13 cellular contexts compared by ENCODE assay signal in the genomic region with DNA sequence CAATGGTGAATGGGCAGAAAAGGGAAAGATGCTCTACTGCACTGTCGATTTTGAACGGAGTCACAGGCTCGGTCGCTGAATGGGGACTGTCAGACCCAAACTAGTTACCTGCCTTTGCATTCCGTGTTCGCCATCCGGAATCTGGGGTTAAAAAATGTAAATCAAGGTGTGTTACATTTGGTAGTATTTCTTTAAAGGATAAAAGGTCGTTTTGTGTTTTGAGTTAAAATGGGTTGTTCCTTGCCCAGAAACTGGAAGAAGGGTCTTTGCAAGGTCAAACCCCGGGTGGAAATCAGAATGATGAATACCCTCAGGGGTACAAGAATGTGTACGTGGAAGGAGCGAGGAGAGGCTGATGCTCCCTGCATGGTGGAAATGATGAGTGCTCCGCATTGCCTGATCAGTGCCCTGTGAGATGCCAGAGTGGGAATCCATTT. TPM values are rescaled to one million over a fixed set of nuclear protein-coding genes. Genes with fewer than 3 reads are reported as not detected.
DNase-seq lines count a peak whose midpoint lies in the region; ATAC-seq and TF ChIP-seq lines count a peak whose summit lies in the region.
"Had no signal": no experiment of that assay in that cellular context is flagged by ENCODE, and none has a peak within 500 bp of the region (broad histone marks: within the 10 kb centered on the region; RNA-seq: fewer than 3 reads in every experiment).

No MANE protein-coding gene starts in this region.

- H3K4me3 Mint-ChIP-seq in neural progenitor cell: peak overlapping the region; percentile 92
- no peak overlapping the region for H3K4me3 Mint-ChIP-seq in natural killer cell treated with Interleukin-12 subunit alpha and Interleukin-12 subunit beta and Interleukin-15 and Interleukin-18, amount 100 ng/mL, for 72 hours
- H3K4me3 Mint-ChIP-seq: activated CD8-positive, alpha-beta T cell treated with anti-CD3 and anti-CD28 coated beads, Interleukin-2, amount 10 ng/mL, durations not matched to agents 7 days and 5 days; memory B cell; stimulated activated naive CD8-positive, alpha-beta T cell treated with anti-CD3 and anti-CD28 coated beads, Interleukin-15, Interleukin-2, amounts not matched to agents 100 ng/mL and 50 ng/mL, for 24 hours had no signal

- TF ChIP-seq CTCF in A673 (conservative IDR thresholded peaks at IDR 0.05; ENCODE audit: low read depth, low read length): no peak
- no peak for TF ChIP-seq CTCF in fibroblast of the aortic adventitia (IDR thresholded peaks at IDR 0.05; ENCODE audit: insufficient read depth, low read length)
- no peak for TF ChIP-seq CTCF in neural progenitor cell (IDR thresholded peaks at IDR 0.05)

- peaks cover 14% of the 10 kb centered on the region for H3K4me1 ChIP-seq in A673 (ENCODE audit: insufficient read depth, low read length, poor library complexity, severe bottlenecking)
- peaks cover 15% of the 10 kb centered on the region; the same call in 1 of the 2 replicates for H3K4me1 ChIP-seq in SJSA1 (replicated peaks)
- peaks cover 48% of the 10 kb centered on the region for H3K4me1 ChIP-seq in neural progenitor cell

- H3K27me3 Mint-ChIP-seq in neural progenitor cell (ENCODE audit: insufficient read depth, low read depth): peaks cover 31% of the 10 kb centered on the region
- peaks cover 31 to 51% of the 10 kb centered on the region in 2 donors for H3K27me3 Mint-ChIP-seq in natural killer cell treated with Interleukin-12 subunit alpha and Interleukin-12 subunit beta and Interleukin-15 and Interleukin-18, amount 100 ng/mL, for 72 hours

- no peaks in the 10 kb centered on the region for H3K27me3 ChIP-seq in A673 (replicated peaks; ENCODE audit: insufficient read depth, low read depth, low read length, poor library complexity)
- H3K27me3 ChIP-seq in SJSA1 (replicated peaks): peaks cover 30% of the 10 kb centered on the region
- H3K27me3 ChIP-seq in neural progenitor cell: peaks cover 21% of the 10 kb centered on the region

- no peaks in the 10 kb centered on the region for H3K36me3 ChIP-seq in A673 (ENCODE audit: insufficient read depth, low read length, poor library complexity, severe bottlenecking)
- no peaks in the 10 kb centered on the region for H3K36me3 ChIP-seq in SJSA1
- no peaks in the 10 kb centered on the region for H3K36me3 ChIP-seq in neural progenitor cell

- H3K9me3 ChIP-seq in A673 (ENCODE audit: low read depth, low read length, poor library complexity, severe bottlenecking): no peaks in the 10 kb centered on the region
- H3K9me3 ChIP-seq in SJSA1 (replicated peaks): no peaks in the 10 kb centered on the region
- no peaks in the 10 kb centered on the region for H3K9me3 ChIP-seq in neural progenitor cell (ENCODE audit: low read depth)

- peak overlapping the region; percentile 64 for H3K4me3 ChIP-seq in A673 (ENCODE audit: low read depth, low read length, poor library complexity, severe bottlenecking)
- peak overlapping the region; percentile 42 for H3K4me3 ChIP-seq in SJSA1
- H3K4me3 ChIP-seq in fibroblast of the aortic adventitia (ENCODE audit: low read depth, low read length): peak overlapping the region; percentile 63
- H3K4me3 ChIP-seq in neural progenitor cell: peak overlapping the region; percentile 77

- POLR2A ChIA-PET in A673 (lab: Charles Lee; ENCODE audit: low non-redundant PET): no interaction called here

- H2AFZ ChIP-seq in neural progenitor cell (replicated peaks): no peak overlapping the region

- no peaks in the 10 kb centered on the region for H3K36me3 Mint-ChIP-seq in neural progenitor cell
- peaks cover 10% of the 10 kb centered on the region for H3K36me3 Mint-ChIP-seq in natural killer cell treated with Interleukin-12 subunit alpha and Interleukin-12 subunit beta and Interleukin-15 and Interleukin-18, amount 100 ng/mL, for 72 hours
- H3K36me3 Mint-ChIP-seq: memory B cell had no signal

- H3K27ac Mint-ChIP-seq in neural progenitor cell: no peak overlapping the region
- no peak overlapping the region for H3K27ac Mint-ChIP-seq in natural killer cell treated with Interleukin-12 subunit alpha and Interleukin-12 subunit beta and Interleukin-15 and Interleukin-18, amount 100 ng/mL, for 72 hours
- H3K27ac Mint-ChIP-seq: activated CD8-positive, alpha-beta T cell treated with anti-CD3 and anti-CD28 coated beads, Interleukin-2, amount 10 ng/mL, durations not matched to agents 7 days and 5 days; memory B cell; stimulated activated naive CD8-positive, alpha-beta T cell treated with anti-CD3 and anti-CD28 coated beads, Interleukin-15, Interleukin-2, amounts not matched to agents 100 ng/mL and 50 ng/mL, for 24 hours had no signal

- H3F3A ChIP-seq in neural progenitor cell (ENCODE audit: low read depth): peaks cover 78% of the 10 kb centered on the region

- H3K4me1 Mint-ChIP-seq in neural progenitor cell: peaks cover 41% of the 10 kb centered on the region
- no peaks in the 10 kb centered on the region for H3K4me1 Mint-ChIP-seq in natural killer cell treated with Interleukin-12 subunit alpha and Interleukin-12 subunit beta and Interleukin-15 and Interleukin-18, amount 100 ng/mL, for 72 hours (ENCODE audit: low read depth in 2 of 2)

- H3K79me2 ChIP-seq in neural progenitor cell (ENCODE audit: low read depth): peaks cover 57% of the 10 kb centered on the region

- DNase-seq in A673 (ENCODE audit: low spot score) (no peak), SJSA1 (ENCODE audit: low read depth in 1 of 2, low spot score in 2 of 2) (no peak), fibroblast of the aortic adventitia (ENCODE audit: low read depth) (no peak), neural progenitor cell (ENCODE audit: low spot score) (peak; percentile 20), NCI-H187 treated with DMSO at 0.1 percent for 48 hours (lab: John Stamatoyannopoulos, UW) (no peak), NCI-H1694 treated with DMSO at 0.1 percent for 48 hours (lab: John Stamatoyannopoulos, UW) (no peak)
- no peak for DNase-seq in natural killer cell treated with Interleukin-12 subunit alpha and Interleukin-12 subunit beta and Interleukin-15 and Interleukin-18, amount 100 ng/mL, for 72 hours (ENCODE audit: low spot score)
- no peak for DNase-seq in stimulated activated CD4-positive, alpha-beta T cell treated with anti-CD3 and anti-CD28 coated beads, Interleukin-15, amount 100 ng/mL, for 24 hours
- DNase-seq: activated CD8-positive, alpha-beta T cell treated with anti-CD3 and anti-CD28 coated beads, Interleukin-2, amount 10 ng/mL, durations not matched to agents 7 days and 5 days; amygdala; Kasumi-1 had no signal

- CTCF ChIA-PET in A673 (lab: Charles Lee): no interaction called here

- no peak overlapping the region for H3K9ac ChIP-seq in neural progenitor cell

- no peak for ATAC-seq in natural killer cell treated with Interleukin-12 subunit alpha and Interleukin-12 subunit beta and Interleukin-15 and Interleukin-18, amount 100 ng/mL, for 72 hours
- ATAC-seq: activated CD8-positive, alpha-beta T cell treated with anti-CD3 and anti-CD28 coated beads, Interleukin-2, amount 10 ng/mL, durations not matched to agents 7 days and 5 days had no signal

- no peaks in the 10 kb centered on the region for H4K20me1 ChIP-seq in neural progenitor cell (ENCODE audit: low read depth)

- BruUV-seq in A673 (replicated peaks; lab: Mats Ljungman, UMichigan): TSS peak; percentile 31

- intact Hi-C loops in A673 (cut with micrococcal nuclease; ENCODE audit: unreplicated experiment): loop anchor here (5.0 kb wide), 1 partner anchor 81 kb away; no protein-coding TSS in a partner anchor

- H3K4me2 ChIP-seq in neural progenitor cell: peak overlapping the region; percentile 99

- no peaks in the 10 kb centered on the region for H3K9me3 Mint-ChIP-seq in neural progenitor cell
- H3K9me3 Mint-ChIP-seq in natural killer cell treated with Interleukin-12 subunit alpha and Interleukin-12 subunit beta and Interleukin-15 and Interleukin-18, amount 100 ng/mL, for 72 hours: no peaks in the 10 kb centered on the region
- H3K9me3 Mint-ChIP-seq: memory B cell; stimulated activated naive CD8-positive, alpha-beta T cell treated with anti-CD3 and anti-CD28 coated beads, Interleukin-15, Interleukin-2, amounts not matched to agents 100 ng/mL and 50 ng/mL, for 24 hours had no signal

- H3K27ac ChIP-seq in A673 (ENCODE audit: low read depth, low read length, poor library complexity, severe bottlenecking) (no peak overlapping the region), SJSA1 (no peak overlapping the region), neural progenitor cell (no peak overlapping the region)

RNA-seq across cellular contexts. Expression of gene VSNL1, which starts 1.0 kb away (rescaled TPM):
- total RNA-seq in A673 (2021): 4.8 and 7.8 TPM in 2 replicates
- total RNA-seq in SJSA1 (2014; rRNA removed; shearing (Covaris generic)): 1.00 and 4.1 TPM in 2 replicates
- 0.90 and 3.7 TPM in 2 replicates for total RNA-seq in fibroblast of the aortic adventitia (ENCODE audit: low replicate concordance)
- 54.5 and 94.4 TPM in 2 replicates for total RNA-seq in neural progenitor cell (ENCODE audit: low replicate concordance)
- not detected for total RNA-seq in natural killer cell treated with Interleukin-12 subunit alpha and Interleukin-12 subunit beta and Interleukin-15 and Interleukin-18, amount 100 ng/mL, for 72 hours
- total RNA-seq: activated CD8-positive, alpha-beta T cell treated with anti-CD3 and anti-CD28 coated beads, Interleukin-2, amount 10 ng/mL, durations not matched to agents 7 days and 5 days had no signal

RNA-seq across cellular contexts. Expression of gene RAD51AP2, which starts 23.3 kb away (rescaled TPM):
- total RNA-seq in A673 (2021) (0.13 and 0.24 TPM in 2 replicates), fibroblast of the aortic adventitia (ENCODE audit: low replicate concordance) (0.09 TPM in 1 of 2 replicates, not detected in the other), neural progenitor cell (ENCODE audit: low replicate concordance) (0.31 and 1.2 TPM in 2 replicates)
- total RNA-seq in SJSA1 (2014; rRNA removed; shearing (Covaris generic)): not detected in 2 replicates
- not detected for total RNA-seq in natural killer cell treated with Interleukin-12 subunit alpha and Interleukin-12 subunit beta and Interleukin-15 and Interleukin-18, amount 100 ng/mL, for 72 hours
- total RNA-seq: activated CD8-positive, alpha-beta T cell treated with anti-CD3 and anti-CD28 coated beads, Interleukin-2, amount 10 ng/mL, durations not matched to agents 7 days and 5 days had no signal
